ENCODE assay signal across 1 cellular context in the genomic region with DNA sequence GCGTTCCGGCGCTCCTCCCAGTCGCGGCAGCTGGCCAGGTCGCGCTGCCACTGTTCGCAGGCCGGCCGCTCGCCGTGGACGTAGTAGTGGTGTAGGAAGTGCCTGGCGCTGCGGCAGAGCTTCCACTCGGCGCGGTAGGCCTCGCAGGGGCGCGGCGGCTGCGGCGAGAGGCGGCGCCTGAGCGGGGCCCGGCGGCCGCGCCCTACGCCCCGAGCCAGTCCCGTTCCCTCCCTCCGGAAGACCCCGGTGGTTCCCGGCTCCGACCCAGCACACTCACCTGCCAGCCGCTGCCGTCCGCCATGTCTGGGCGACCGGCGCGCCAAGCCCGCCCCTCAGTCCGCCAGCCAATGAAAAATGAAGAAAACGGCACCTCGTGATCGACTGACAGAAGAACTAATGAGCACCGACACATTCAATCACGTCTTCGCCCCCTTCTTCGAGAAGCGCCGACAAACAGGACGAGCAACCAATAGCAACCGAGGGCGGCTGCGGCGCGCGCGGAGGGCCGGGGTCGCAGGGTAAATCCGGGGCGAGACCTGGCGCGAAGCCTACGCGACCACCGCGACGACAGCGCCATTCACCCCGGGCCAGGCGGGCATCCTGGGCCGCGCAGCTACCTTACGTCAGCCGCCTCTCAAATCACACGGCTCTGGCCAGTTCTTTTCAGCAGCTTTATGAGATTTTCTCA.
TF ChIP-seq lines count a peak whose summit lies in the region.

TSS of gene C22orf39 (minus strand) at position 324 of the 688 bp plus-strand sequence. CDS start at position 301, 23 bp downstream.

TF ChIP-seq in HepG2, 621 proteins besides CTCF, POLR2A, EP300 and RAD21 (continued from another document and continues in another):
- TF ChIP-seq, protein P1, sequence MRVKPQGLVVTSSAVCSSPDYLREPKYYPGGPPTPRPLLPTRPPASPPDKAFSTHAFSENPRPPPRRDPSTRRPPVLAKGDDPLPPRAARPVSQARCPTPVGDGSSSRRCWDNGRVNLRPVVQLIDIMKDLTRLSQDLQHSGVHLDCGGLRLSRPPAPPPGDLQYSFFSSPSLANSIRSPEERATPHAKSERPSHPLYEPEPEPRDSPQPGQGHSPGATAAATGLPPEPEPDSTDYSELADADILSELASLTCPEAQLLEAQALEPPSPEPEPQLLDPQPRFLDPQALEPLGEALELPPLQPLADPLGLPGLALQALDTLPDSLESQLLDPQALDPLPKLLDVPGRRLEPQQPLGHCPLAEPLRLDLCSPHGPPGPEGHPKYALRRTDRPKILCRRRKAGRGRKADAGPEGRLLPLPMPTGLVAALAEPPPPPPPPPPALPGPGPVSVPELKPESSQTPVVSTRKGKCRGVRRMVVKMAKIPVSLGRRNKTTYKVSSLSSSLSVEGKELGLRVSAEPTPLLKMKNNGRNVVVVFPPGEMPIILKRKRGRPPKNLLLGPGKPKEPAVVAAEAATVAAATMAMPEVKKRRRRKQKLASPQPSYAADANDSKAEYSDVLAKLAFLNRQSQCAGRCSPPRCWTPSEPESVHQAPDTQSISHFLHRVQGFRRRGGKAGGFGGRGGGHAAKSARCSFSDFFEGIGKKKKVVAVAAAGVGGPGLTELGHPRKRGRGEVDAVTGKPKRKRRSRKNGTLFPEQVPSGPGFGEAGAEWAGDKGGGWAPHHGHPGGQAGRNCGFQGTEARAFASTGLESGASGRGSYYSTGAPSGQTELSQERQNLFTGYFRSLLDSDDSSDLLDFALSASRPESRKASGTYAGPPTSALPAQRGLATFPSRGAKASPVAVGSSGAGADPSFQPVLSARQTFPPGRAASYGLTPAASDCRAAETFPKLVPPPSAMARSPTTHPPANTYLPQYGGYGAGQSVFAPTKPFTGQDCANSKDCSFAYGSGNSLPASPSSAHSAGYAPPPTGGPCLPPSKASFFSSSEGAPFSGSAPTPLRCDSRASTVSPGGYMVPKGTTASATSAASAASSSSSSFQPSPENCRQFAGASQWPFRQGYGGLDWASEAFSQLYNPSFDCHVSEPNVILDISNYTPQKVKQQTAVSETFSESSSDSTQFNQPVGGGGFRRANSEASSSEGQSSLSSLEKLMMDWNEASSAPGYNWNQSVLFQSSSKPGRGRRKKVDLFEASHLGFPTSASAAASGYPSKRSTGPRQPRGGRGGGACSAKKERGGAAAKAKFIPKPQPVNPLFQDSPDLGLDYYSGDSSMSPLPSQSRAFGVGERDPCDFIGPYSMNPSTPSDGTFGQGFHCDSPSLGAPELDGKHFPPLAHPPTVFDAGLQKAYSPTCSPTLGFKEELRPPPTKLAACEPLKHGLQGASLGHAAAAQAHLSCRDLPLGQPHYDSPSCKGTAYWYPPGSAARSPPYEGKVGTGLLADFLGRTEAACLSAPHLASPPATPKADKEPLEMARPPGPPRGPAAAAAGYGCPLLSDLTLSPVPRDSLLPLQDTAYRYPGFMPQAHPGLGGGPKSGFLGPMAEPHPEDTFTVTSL (CRISPR knock-in tag; IDR thresholded peaks at IDR 0.05; ENCODE audit: borderline replicate concordance), result peak; percentile 62; the same call in 1 of the 2 replicates
- TF ChIP-seq NFIC (IDR thresholded peaks at IDR 0.05; ENCODE audit: low read length) (no peak), IRX3 (CRISPR knock-in tag; IDR thresholded peaks at IDR 0.05; ENCODE audit: borderline replicate concordance, low read depth) (no peak), SSRP1 (CRISPR knock-in tag; IDR thresholded peaks at IDR 0.05) (no peak), ZNF256 (CRISPR knock-in tag; conservative IDR thresholded peaks at IDR 0.05) (no peak; the same call in 1 of the 2 replicates), MTERF4 (CRISPR knock-in tag; IDR thresholded peaks at IDR 0.05) (peak; percentile 73; the same call in 1 of the 2 replicates), SP1 (IDR thresholded peaks at IDR 0.05) (no peak), SP1 (CRISPR knock-in tag; IDR thresholded peaks at IDR 0.05) (peak; percentile 58; the same call in 1 of the 2 replicates), ZNF431 (CRISPR knock-in tag; IDR thresholded peaks at IDR 0.05; ENCODE audit: borderline replicate concordance, low read depth) (peak; percentile 51; the same call in 1 of the 2 replicates), GLI4 (CRISPR knock-in tag; IDR thresholded peaks at IDR 0.05; ENCODE audit: borderline replicate concordance) (peak; percentile 76; the same call in 1 of the 2 replicates), SOX6 (IDR thresholded peaks at IDR 0.05) (no peak), SOX6 (CRISPR knock-in tag; IDR thresholded peaks at IDR 0.05) (no peak), PTBP1 (IDR thresholded peaks at IDR 0.05; ENCODE audit: low read depth, low read length, poor library complexity, severe bottlenecking) (no peak), ZNF589 (CRISPR knock-in tag; conservative IDR thresholded peaks at IDR 0.05) (no peak; the same call in 1 of the 2 replicates), ZNF788 (CRISPR knock-in tag; IDR thresholded peaks at IDR 0.05; ENCODE audit: borderline replicate concordance) (peak; percentile 34; the same call in 1 of the 2 replicates), ZNF430 (CRISPR knock-in tag; IDR thresholded peaks at IDR 0.05) (0 out of 2 replicates have a peak, but pooled peaks have one; percentile 24), ZNF670 (CRISPR knock-in tag; IDR thresholded peaks at IDR 0.05; ENCODE audit: borderline replicate concordance) (no peak), UBTF (CRISPR knock-in tag; IDR thresholded peaks at IDR 0.05) (peak; percentile 78), XRCC5 (optimal IDR thresholded peaks at IDR 0.05; ENCODE audit: low read length) (peak; percentile 22), ZNF263 (CRISPR knock-in tag; IDR thresholded peaks at IDR 0.05) (peak; percentile 16; the same call in 1 of the 2 replicates), ZBTB26 (CRISPR knock-in tag; IDR thresholded peaks at IDR 0.05; ENCODE audit: borderline replicate concordance) (no peak), SPEN (CRISPR knock-in tag; IDR thresholded peaks at IDR 0.05; ENCODE audit: low read depth) (peak; percentile 15), TEAD2 (CRISPR knock-in tag; IDR thresholded peaks at IDR 0.05) (no peak), TFAP4 (IDR thresholded peaks at IDR 0.05; ENCODE audit: borderline replicate concordance, low read depth) (no peak), REXO4 (CRISPR knock-in tag; IDR thresholded peaks at IDR 0.05; ENCODE audit: borderline replicate concordance) (peak; percentile 29; the same call in 1 of the 2 replicates), HOXA5 (CRISPR knock-in tag; IDR thresholded peaks at IDR 0.05) (peak; percentile 20; the same call in 1 of the 2 replicates), AHR (CRISPR knock-in tag; IDR thresholded peaks at IDR 0.05) (0 out of 2 replicates have a peak, but pooled peaks have one; percentile 3), MAF1 (CRISPR knock-in tag; IDR thresholded peaks at IDR 0.05; ENCODE audit: borderline replicate concordance) (peak; percentile 26; the same call in 1 of the 2 replicates)
- TF ChIP-seq, protein P2, sequence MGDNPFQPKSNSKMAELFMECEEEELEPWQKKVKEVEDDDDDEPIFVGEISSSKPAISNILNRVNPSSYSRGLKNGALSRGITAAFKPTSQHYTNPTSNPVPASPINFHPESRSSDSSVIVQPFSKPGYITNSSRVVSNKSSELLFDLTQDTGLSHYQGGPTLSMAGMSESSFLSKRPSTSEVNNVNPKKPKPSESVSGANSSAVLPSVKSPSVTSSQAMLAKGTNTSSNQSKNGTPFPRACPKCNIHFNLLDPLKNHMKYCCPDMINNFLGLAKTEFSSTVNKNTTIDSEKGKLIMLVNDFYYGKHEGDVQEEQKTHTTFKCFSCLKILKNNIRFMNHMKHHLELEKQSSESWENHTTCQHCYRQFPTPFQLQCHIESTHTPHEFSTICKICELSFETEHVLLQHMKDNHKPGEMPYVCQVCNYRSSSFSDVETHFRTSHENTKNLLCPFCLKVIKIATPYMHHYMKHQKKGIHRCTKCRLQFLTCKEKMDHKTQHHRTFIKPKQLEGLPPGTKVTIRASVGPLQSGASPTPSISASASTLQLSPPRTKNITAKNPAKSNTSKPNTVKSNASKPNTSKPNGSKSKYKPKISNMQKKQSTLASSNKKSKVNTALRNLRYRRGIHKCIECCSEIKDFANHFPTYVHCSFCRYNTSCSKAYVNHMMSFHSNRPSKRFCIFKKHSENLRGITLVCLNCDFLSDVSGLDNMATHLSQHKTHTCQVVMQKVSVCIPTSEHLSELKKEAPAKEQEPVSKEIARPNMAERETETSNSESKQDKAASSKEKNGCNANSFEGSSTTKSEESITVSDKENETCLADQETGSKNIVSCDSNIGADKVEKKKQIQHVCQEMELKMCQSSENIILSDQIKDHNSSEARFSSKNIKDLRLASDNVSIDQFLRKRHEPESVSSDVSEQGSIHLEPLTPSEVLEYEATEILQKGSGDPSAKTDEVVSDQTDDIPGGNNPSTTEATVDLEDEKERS (CRISPR knock-in tag; IDR thresholded peaks at IDR 0.05), result 0 out of 2 replicates have a peak, but pooled peaks have one; percentile 20
- TF ChIP-seq, protein P3, sequence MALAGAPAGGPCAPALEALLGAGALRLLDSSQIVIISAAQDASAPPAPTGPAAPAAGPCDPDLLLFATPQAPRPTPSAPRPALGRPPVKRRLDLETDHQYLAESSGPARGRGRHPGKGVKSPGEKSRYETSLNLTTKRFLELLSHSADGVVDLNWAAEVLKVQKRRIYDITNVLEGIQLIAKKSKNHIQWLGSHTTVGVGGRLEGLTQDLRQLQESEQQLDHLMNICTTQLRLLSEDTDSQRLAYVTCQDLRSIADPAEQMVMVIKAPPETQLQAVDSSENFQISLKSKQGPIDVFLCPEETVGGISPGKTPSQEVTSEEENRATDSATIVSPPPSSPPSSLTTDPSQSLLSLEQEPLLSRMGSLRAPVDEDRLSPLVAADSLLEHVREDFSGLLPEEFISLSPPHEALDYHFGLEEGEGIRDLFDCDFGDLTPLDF (CRISPR knock-in tag; IDR thresholded peaks at IDR 0.05), result peak; percentile 93
- TF ChIP-seq, protein P4, sequence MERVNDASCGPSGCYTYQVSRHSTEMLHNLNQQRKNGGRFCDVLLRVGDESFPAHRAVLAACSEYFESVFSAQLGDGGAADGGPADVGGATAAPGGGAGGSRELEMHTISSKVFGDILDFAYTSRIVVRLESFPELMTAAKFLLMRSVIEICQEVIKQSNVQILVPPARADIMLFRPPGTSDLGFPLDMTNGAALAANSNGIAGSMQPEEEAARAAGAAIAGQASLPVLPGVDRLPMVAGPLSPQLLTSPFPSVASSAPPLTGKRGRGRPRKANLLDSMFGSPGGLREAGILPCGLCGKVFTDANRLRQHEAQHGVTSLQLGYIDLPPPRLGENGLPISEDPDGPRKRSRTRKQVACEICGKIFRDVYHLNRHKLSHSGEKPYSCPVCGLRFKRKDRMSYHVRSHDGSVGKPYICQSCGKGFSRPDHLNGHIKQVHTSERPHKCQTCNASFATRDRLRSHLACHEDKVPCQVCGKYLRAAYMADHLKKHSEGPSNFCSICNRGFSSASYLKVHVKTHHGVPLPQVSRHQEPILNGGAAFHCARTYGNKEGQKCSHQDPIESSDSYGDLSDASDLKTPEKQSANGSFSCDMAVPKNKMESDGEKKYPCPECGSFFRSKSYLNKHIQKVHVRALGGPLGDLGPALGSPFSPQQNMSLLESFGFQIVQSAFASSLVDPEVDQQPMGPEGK (CRISPR knock-in tag; IDR thresholded peaks at IDR 0.05), result no peak
- TF ChIP-seq, protein P5, sequence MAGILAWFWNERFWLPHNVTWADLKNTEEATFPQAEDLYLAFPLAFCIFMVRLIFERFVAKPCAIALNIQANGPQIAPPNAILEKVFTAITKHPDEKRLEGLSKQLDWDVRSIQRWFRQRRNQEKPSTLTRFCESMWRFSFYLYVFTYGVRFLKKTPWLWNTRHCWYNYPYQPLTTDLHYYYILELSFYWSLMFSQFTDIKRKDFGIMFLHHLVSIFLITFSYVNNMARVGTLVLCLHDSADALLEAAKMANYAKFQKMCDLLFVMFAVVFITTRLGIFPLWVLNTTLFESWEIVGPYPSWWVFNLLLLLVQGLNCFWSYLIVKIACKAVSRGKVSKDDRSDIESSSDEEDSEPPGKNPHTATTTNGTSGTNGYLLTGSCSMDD (CRISPR knock-in tag; IDR thresholded peaks at IDR 0.05), result peak; percentile 32; the same call in 1 of the 2 replicates
